Comparison of ENCODE assay signal across 22 cellular contexts in the genomic region with DNA sequence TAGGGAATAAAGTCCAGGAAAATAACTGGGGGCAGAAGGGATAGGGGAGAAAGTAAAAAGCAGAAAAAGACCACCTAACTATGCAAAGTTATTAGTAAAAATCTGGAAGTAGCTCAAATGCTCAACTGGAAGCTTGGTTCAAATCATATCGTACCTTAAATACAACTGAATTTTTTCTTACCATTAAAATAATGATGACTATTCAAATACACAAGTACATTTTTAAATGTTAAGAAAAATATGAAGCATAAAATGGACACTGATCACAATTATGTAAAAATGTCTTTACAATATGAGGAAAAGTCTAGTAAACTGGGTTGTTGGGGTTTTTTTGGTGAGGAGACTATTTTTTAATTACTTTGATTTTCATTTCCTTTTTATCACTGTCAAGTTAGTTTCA. TPM values are rescaled to one million over a fixed set of nuclear protein-coding genes. Genes with fewer than 3 reads are reported as not detected.
DNase-seq lines count a peak whose midpoint lies in the region; ATAC-seq, FAIRE-seq and TF ChIP-seq lines count a peak whose summit lies in the region.
"Had no signal": no experiment of that assay in that cellular context is flagged by ENCODE, and none has a peak within 500 bp of the region (broad histone marks: within the 10 kb centered on the region; RNA-seq: fewer than 3 reads in every experiment).

No MANE protein-coding gene starts in this region.

- no peaks in the 10 kb centered on the region for H3F3A ChIP-seq in PC-3 (ENCODE audit: low read length, unreplicated experiment)
- H3F3A ChIP-seq in SK-N-SH (replicated peaks; ENCODE audit: insufficient read depth): peaks cover 6% of the 10 kb centered on the region

- peaks cover 4% of the 10 kb centered on the region for H3K79me2 ChIP-seq in HepG2 (ENCODE audit: insufficient read depth, low read length)
- peaks cover 38% of the 10 kb centered on the region for H3K79me2 ChIP-seq in PC-3 (ENCODE audit: low read length)
- H3K79me2 ChIP-seq in SK-N-SH (ENCODE audit: insufficient read depth): peaks cover 36% of the 10 kb centered on the region

- no peak overlapping the region for H3K9ac ChIP-seq in HepG2 (ENCODE audit: insufficient read depth, low read depth, low read length)
- H3K9ac ChIP-seq in PC-3 (ENCODE audit: low read length): no peak overlapping the region
- no peak overlapping the region for H3K9ac ChIP-seq in iPS-20b (ENCODE audit: low read depth, low read length)
- no peak overlapping the region for H3K9ac ChIP-seq in SK-N-SH

- H3K4me2 ChIP-seq in HepG2 (ENCODE audit: low read depth, low read length) (peak overlapping the region; percentile 49; the same call in 1 of the 2 replicates), PC-3 (ENCODE audit: low read length) (peak overlapping the region; percentile 93), SK-N-SH (no peak overlapping the region)

- H3K27ac ChIP-seq in HepG2 (ENCODE audit: extremely low read length, insufficient read depth, low read length): no peak overlapping the region
- H3K27ac ChIP-seq in right lobe of liver: no peak overlapping the region
- no peak overlapping the region for H3K27ac ChIP-seq in PC-3 (ENCODE audit: low read length)
- no peak overlapping the region for H3K27ac ChIP-seq in iPS-20b (ENCODE audit: low read length)
- no peak overlapping the region for H3K27ac ChIP-seq in SK-N-SH (ENCODE audit: low read depth in 2 of 2, low read length in 1 of 2)
- H3K27ac ChIP-seq: Peyer's patch, thoracic aorta had no signal

- in situ Hi-C loops in HepG2 (cut with HindIII; ENCODE audit: extremely low pct_ligation_motif_present, low pct_unique_long_range_greater_than_20kb): no loop called here

- TF ChIP-seq CTCF in HepG2 (CRISPR knock-in tag; IDR thresholded peaks at IDR 0.05) (no peak), right lobe of liver (IDR thresholded peaks at IDR 0.05) (no peak), PC-3 (conservative IDR thresholded peaks at IDR 0.05; ENCODE audit: low read depth, low read length) (no peak), SK-N-SH (IDR thresholded peaks at IDR 0.05) (no peak)

- WGBS in HepG2 (ENCODE audit: low lambda C conversion rate): 95% methylated on average over 1 of the region's 1 CpG
- WGBS in right lobe of liver (ENCODE audit: insufficient coverage, low coverage, low lambda C conversion rate, missing lambda C conversion rate): 64% methylated on average over 1 of the region's 1 CpG
- WGBS in SK-N-SH (ENCODE audit: low lambda C conversion rate): 44% methylated on average over 1 of the region's 1 CpG

- H3K36me3 ChIP-seq in HepG2 (replicated peaks in 1 of 2; ENCODE audit: control insufficient read depth in 1 of 2, insufficient read depth in 2 of 2, low read length in 2 of 2): no peaks in the 10 kb centered on the region
- H3K36me3 ChIP-seq in right lobe of liver: no peaks in the 10 kb centered on the region
- no peaks in the 10 kb centered on the region for H3K36me3 ChIP-seq in PC-3 (ENCODE audit: low read depth, low read length)
- no peaks in the 10 kb centered on the region for H3K36me3 ChIP-seq in iPS-20b (ENCODE audit: insufficient read depth, low read depth, low read length)
- peaks cover 0 to 6% of the 10 kb centered on the region in 2 experiments for H3K36me3 ChIP-seq in SK-N-SH (replicated peaks in 1 of 2; ENCODE audit: control insufficient read depth in 1 of 2, insufficient read depth in 2 of 2, low read length in 1 of 2)
- H3K36me3 ChIP-seq: lower lobe of right lung, Peyer's patch, thoracic aorta had no signal

- H3K4me3 ChIP-seq in HepG2 (replicated peaks in 1 of 3; ENCODE audit: insufficient read depth in 1 of 3, low read depth in 2 of 3, low read length in 3 of 3) (0 out of 6 replicates have a peak overlapping the region, but pooled peaks of 1 of the 3 experiments have one; percentile 66), right lobe of liver (no peak overlapping the region), PC-3 (ENCODE audit: low read length) (peak overlapping the region; percentile 97; the same call in 1 of the 2 replicates), iPS-20b (ENCODE audit: low read length) (0 out of 2 replicates have a peak overlapping the region, but pooled peaks have one; percentile 90), SK-N-SH (ENCODE audit: low read depth in 2 of 2, low read length in 1 of 2) (0 out of 4 replicates have a peak overlapping the region, but pooled peaks of 1 of the 2 experiments have one; percentile 54)

- CTCF ChIA-PET in HepG2 (lab: Yijun Ruan, JAX; ENCODE audit: low intra/inter-chr PET ratio, low total read pairs) (no interaction called here), PC-3 (lab: Charles Lee) (no interaction called here), SK-N-SH (lab: Yijun Ruan, JAX) (no interaction called here)

- no peak for TF ChIP-seq POLR2A in HepG2 (IDR thresholded peaks at IDR 0.05; ENCODE audit: insufficient read depth in 1 of 2, low read depth in 2 of 2, low read length in 2 of 2)
- TF ChIP-seq POLR2A in right lobe of liver (IDR thresholded peaks at IDR 0.05): no peak

- no peaks in the 10 kb centered on the region for H3K9me2 ChIP-seq in PC-3 (replicated peaks; ENCODE audit: low read length)
- no peaks in the 10 kb centered on the region for H3K9me2 ChIP-seq in SK-N-SH

- H2AFZ ChIP-seq in HepG2 (ENCODE audit: low read length) (no peak overlapping the region), PC-3 (ENCODE audit: low read length) (no peak overlapping the region), SK-N-SH (ENCODE audit: low read depth) (no peak overlapping the region)

- DNase-seq in HepG2 (ENCODE audit: low spot score) (no peak), right lobe of liver (no peak), PC-3 (no peak), germinal center (ENCODE audit: low spot score) (no peak), amygdala (lab: John Stamatoyannopoulos, UW) (no peak), SK-N-SH (no peak), NCI-H226 (no peak)
- DNase-seq: activated CD4-positive, CD25-positive, alpha-beta regulatory T cell; cortex of kidney; DMS79 treated with DMSO at 0.1 percent for 48 hours; H7; lower lobe of right lung; NCI-H187 treated with DMSO at 0.1 percent for 48 hours; NCI-H2227 treated with DMSO at 0.1 percent for 48 hours; NCI-H82; Peyer's patch; stimulated activated CD4-positive, alpha-beta T cell treated with anti-CD3 and anti-CD28 coated beads, Interleukin-1b, Interleukin-23, amount 100 ng/mL, for 48 hours; stimulated activated naive B cell treated with anti-CD40 and anti-IgM and Interleukin-4, amounts not matched to agents 10 μg/mL and 1 μg/mL and 100 μg/mL, for 72 hours had no signal

- POLR2A ChIA-PET in HepG2 (lab: Yijun Ruan, JAX) (no interaction called here), PC-3 (lab: Charles Lee; ENCODE audit: unreplicated experiment) (interaction anchor here (0.6 kb wide), 1 partner anchor 377 kb away, joined by 5 read pairs; no protein-coding TSS in a partner anchor), SK-N-SH (lab: Yijun Ruan, JAX) (no interaction called here)

- intact Hi-C loops in HepG2 (cut with micrococcal nuclease; ENCODE audit: unreplicated experiment) (loop anchor here (5.0 kb wide), 1 partner anchor 316 kb away; no protein-coding TSS in a partner anchor), right lobe of liver (cut with DNase I) (no loop called here), PC-3 (cut with micrococcal nuclease) (loop anchor here (5.0 kb wide), 1 partner anchor 89 kb away; no protein-coding TSS in a partner anchor)

- no peak for FAIRE-seq in HepG2 (lab: Jason Lieb, UNC)
- FAIRE-seq: bronchial epithelial cell, islet of Langerhans had no signal

- TF ChIP-seq EP300 in HepG2 (IDR thresholded peaks at IDR 0.05; ENCODE audit: low read depth in 2 of 2, low read length in 2 of 2): no peak
- TF ChIP-seq EP300 in HepG2 (CRISPR knock-in tag; IDR thresholded peaks at IDR 0.05; ENCODE audit: borderline replicate concordance): no peak
- no peak for TF ChIP-seq EP300 in SK-N-SH (IDR thresholded peaks at IDR 0.05; ENCODE audit: borderline replicate concordance in 1 of 2, low read depth in 1 of 2, low read length in 1 of 2)

- no peak for TF ChIP-seq RAD21 in HepG2 (CRISPR knock-in tag; IDR thresholded peaks at IDR 0.05)
- no peak for TF ChIP-seq RAD21 in SK-N-SH (IDR thresholded peaks at IDR 0.05; ENCODE audit: low read length)

- ATAC-seq in HepG2 (no peak), right lobe of liver (no peak), PC-3 (no peak)
- ATAC-seq: lower lobe of right lung; stimulated activated naive B cell treated with anti-CD40 and anti-IgM and Interleukin-4, amounts not matched to agents 10 μg/mL and 1 μg/mL and 100 μg/mL, for 72 hours had no signal

- H3K4me1 ChIP-seq in HepG2 (ENCODE audit: insufficient read depth, low read length): peaks cover 13% of the 10 kb centered on the region; the same call in 1 of the 2 replicates
- H3K4me1 ChIP-seq in right lobe of liver: no peaks in the 10 kb centered on the region
- H3K4me1 ChIP-seq in PC-3 (ENCODE audit: insufficient read depth, low read length): peaks cover 13% of the 10 kb centered on the region
- no peaks in the 10 kb centered on the region for H3K4me1 ChIP-seq in iPS-20b (ENCODE audit: insufficient read depth, low read length)
- 0 out of 4 replicates have a peak, but pooled peaks cover 0 to 5% of the 10 kb centered on the region in 2 experiments for H3K4me1 ChIP-seq in SK-N-SH (ENCODE audit: control insufficient read depth in 1 of 2, insufficient read depth in 2 of 2, low read depth in 1 of 2, low read length in 1 of 2)
- H3K4me1 ChIP-seq: Peyer's patch had no signal

- H3K27me3 ChIP-seq in HepG2 (ENCODE audit: control insufficient read depth in 1 of 2, insufficient read depth in 2 of 2, low read length in 2 of 2) (no peaks in the 10 kb centered on the region), right lobe of liver (no peaks in the 10 kb centered on the region), PC-3 (ENCODE audit: low read length) (no peaks in the 10 kb centered on the region), iPS-20b (ENCODE audit: insufficient read depth, low read length) (no peaks in the 10 kb centered on the region), SK-N-SH (ENCODE audit: insufficient read depth) (no peaks in the 10 kb centered on the region)
- H3K27me3 ChIP-seq: Peyer's patch had no signal

- H3K9me3 ChIP-seq in HepG2 (ENCODE audit: low read length): no peaks in the 10 kb centered on the region
- H3K9me3 ChIP-seq in right lobe of liver: no peaks in the 10 kb centered on the region
- no peaks in the 10 kb centered on the region for H3K9me3 ChIP-seq in PC-3 (ENCODE audit: low read length)
- H3K9me3 ChIP-seq in iPS-20b (ENCODE audit: insufficient read depth, low read depth, low read length): no peaks in the 10 kb centered on the region
- no peaks in the 10 kb centered on the region for H3K9me3 ChIP-seq in SK-N-SH
- H3K9me3 ChIP-seq: lower lobe of right lung, Peyer's patch, thoracic aorta had no signal

- no peaks in the 10 kb centered on the region for H4K20me1 ChIP-seq in HepG2 (ENCODE audit: insufficient read depth, low read length)
- H4K20me1 ChIP-seq in PC-3 (ENCODE audit: low read length): no peaks in the 10 kb centered on the region
- H4K20me1 ChIP-seq in SK-N-SH (ENCODE audit: insufficient read depth): no peaks in the 10 kb centered on the region

- BruUV-seq in HepG2 (replicated peaks; lab: Mats Ljungman, UMichigan) (no TSS peak), PC-3 (replicated peaks; lab: Mats Ljungman, UMichigan) (no TSS peak)

RNA-seq across cellular contexts. Expression of a gene that starts 3.1 kb away (rescaled TPM):
- 8.3 and 12.4 TPM in 2 replicates for total RNA-seq in HepG2 (2016; rRNA removed; fragmentation: Illumina TruSeq; extraction: Trizol)
- total RNA-seq in HepG2 (2016; cell fraction: cytosol; rRNA removed; fragmentation: Illumina TruSeq; extraction: Trizol; ENCODE audit: low read depth): 2.1 and 3.2 TPM in 2 replicates
- total RNA-seq in HepG2 (2016; cell fraction: insoluble cytoplasmic fraction; rRNA removed; fragmentation: Illumina TruSeq; extraction: Trizol): 7.8 and 11.1 TPM in 2 replicates
- total RNA-seq in HepG2 (2016; cell fraction: membrane; rRNA removed; fragmentation: Illumina TruSeq; extraction: Trizol): 3.2 and 3.7 TPM in 2 replicates
- total RNA-seq in HepG2 (2016; cell fraction: nucleus; rRNA removed; fragmentation: Illumina TruSeq; extraction: Trizol): 12.6 and 12.7 TPM in 2 replicates
- polyA plus RNA-seq in HepG2 (2011; rRNA removed): 9.9 and 11.7 TPM in 2 replicates
- polyA plus RNA-seq in HepG2 (2011; cell fraction: cytosol; rRNA removed): 3.5 and 6.1 TPM in 2 replicates
- 13.4 and 16.3 TPM in 2 replicates for polyA plus RNA-seq in HepG2 (2011; cell fraction: nucleus; rRNA removed)
- 12.4 and 13.8 TPM in 2 replicates for polyA plus RNA-seq in HepG2 (2012)
- polyA plus RNA-seq in HepG2 (2016; cell fraction: cytosol; fragmentation: Illumina TruSeq; extraction: Trizol; ENCODE audit: low read depth): 0.11 TPM in 2 replicates
- 4.4 and 4.5 TPM in 2 replicates for polyA plus RNA-seq in HepG2 (2016; cell fraction: insoluble cytoplasmic fraction; fragmentation: Illumina TruSeq; extraction: Trizol; ENCODE audit: low read depth)
- polyA plus RNA-seq in HepG2 (2016; cell fraction: membrane; fragmentation: Illumina TruSeq; extraction: Trizol; ENCODE audit: low read depth): 0.45 and 0.64 TPM in 2 replicates
- polyA plus RNA-seq in HepG2 (2016; cell fraction: nucleus; fragmentation: Illumina TruSeq; extraction: Trizol; ENCODE audit: insufficient read depth, low read depth): 5.6 and 7.1 TPM in 2 replicates
- 31.0 and 42.4 TPM in 2 replicates for polyA minus RNA-seq in HepG2 (2011; rRNA and poly(A)+ RNA removed; ENCODE audit: low replicate concordance)
- 15.0 and 19.4 TPM in 2 replicates for polyA minus RNA-seq in HepG2 (2011; cell fraction: cytosol; rRNA and poly(A)+ RNA removed)
- polyA minus RNA-seq in HepG2 (2011; cell fraction: nucleus; rRNA and poly(A)+ RNA removed): 68.6 and 71.8 TPM in 2 replicates
- total RNA-seq in right lobe of liver: 1 to 10 TPM; 5.4 to 8.2 (median 7.7) TPM
- total RNA-seq in PC-3 (2014; rRNA removed): 5.0 and 9.5 TPM in 2 replicates
- 1.9 and 2.5 TPM in 2 replicates for polyA plus RNA-seq in SK-N-SH (2012; rRNA removed)
- polyA plus RNA-seq in SK-N-SH (2012; cell fraction: cytosol; rRNA removed): 1.8 and 2.0 TPM in 2 replicates
- 2.9 and 8.8 TPM in 2 replicates for polyA plus RNA-seq in SK-N-SH (2012; cell fraction: nucleus; rRNA removed)

Comparison
In these comparisons a context has a peak if more than half of its experiments do, and no peak if none do; other contexts are left out.
1. intact Hi-C loops: an anchor here in HepG2 (5.0 kb wide) and PC-3 (5.0 kb wide); none called in right lobe of liver.
2. H3K4me3 ChIP-seq: peak in PC-3 (single experiment) and iPS-20b (single experiment); none in right lobe of liver (0 of 3).